Comparison of ENCODE assay signal across 8 cellular contexts in the genomic region with DNA sequence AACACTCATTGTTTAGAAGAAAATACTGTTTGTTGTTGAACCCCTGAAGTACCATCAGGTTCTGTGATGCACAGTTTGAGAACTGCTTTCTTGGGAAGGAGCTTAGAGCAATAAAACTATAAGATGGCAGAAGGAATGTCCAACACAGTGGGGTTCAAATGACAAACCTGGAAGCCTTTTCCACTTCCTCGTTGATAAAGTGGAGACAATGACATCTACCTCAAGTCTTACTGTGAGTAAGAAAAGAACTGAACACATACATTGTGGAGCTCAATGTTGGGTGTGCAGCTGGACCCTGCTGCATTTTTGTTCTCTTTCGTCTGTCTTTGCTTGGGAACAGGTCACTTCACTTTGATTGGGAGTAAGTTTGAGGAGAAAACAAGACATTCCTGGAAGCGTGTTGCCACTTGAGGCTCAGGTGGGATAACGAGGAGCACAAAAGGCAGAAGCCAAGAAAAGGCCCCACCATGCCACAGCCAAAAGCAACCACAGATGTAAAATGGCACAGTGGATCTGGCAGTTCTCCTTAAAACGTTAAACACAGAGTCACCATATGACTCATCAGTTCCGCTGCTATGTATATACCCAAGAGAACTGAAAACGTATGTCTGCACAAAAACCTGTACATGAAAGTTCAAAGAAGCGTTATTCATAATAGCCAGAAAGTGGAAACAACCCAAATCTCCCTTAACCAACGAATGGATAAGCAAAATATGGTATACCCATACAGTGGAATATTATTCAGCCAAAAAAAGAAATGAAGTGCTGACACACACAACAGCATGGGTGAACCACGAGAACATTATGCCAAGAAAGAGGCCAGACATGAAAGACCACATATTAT. TPM values are rescaled to one million over a fixed set of nuclear protein-coding genes. Genes with fewer than 3 reads are reported as not detected.
DNase-seq lines count a peak whose midpoint lies in the region; ATAC-seq and TF ChIP-seq lines count a peak whose summit lies in the region.

No MANE protein-coding gene starts in this region.

- peak; percentile 92 for DNase-seq in NB4 (ENCODE audit: low read depth)
- peak; percentile 32 for DNase-seq in fibroblast of the aortic adventitia (ENCODE audit: low read depth)
- no peak for DNase-seq in NCI-H2171 (lab: John Stamatoyannopoulos, UW)
- DNase-seq in activated CD8-positive, alpha-beta memory T cell treated with anti-CD3 and anti-CD28 coated beads, Interleukin-2, amount 50 U/mL, for 4 hours = no peak
- DNase-seq in NCI-H1436 (lab: John Stamatoyannopoulos, UW) = no peak
- DNase-seq in UCSD-AML1 (lab: John Stamatoyannopoulos, UW; ENCODE audit: unreplicated experiment) = no peak

- ATAC-seq in GM18870 (IDR thresholded peaks at IDR 0.05; ENCODE audit: unreplicated experiment) = peak; percentile 81
- ATAC-seq in HG02610 (IDR thresholded peaks at IDR 0.05; ENCODE audit: unreplicated experiment) = peak; percentile 79

- TF ChIP-seq CTCF in NB4 (IDR thresholded peaks at IDR 0.05; ENCODE audit: low read depth, low read length) (no peak), fibroblast of the aortic adventitia (IDR thresholded peaks at IDR 0.05; ENCODE audit: insufficient read depth, low read length) (no peak)

- TF ChIP-seq POLR2A in NB4 (IDR thresholded peaks at IDR 0.05; ENCODE audit: extremely low read depth, insufficient read length) = no peak

- no peak overlapping the region for H3K4me3 ChIP-seq in NB4 (ENCODE audit: low read depth, low read length)
- no peak overlapping the region for H3K4me3 ChIP-seq in fibroblast of the aortic adventitia (ENCODE audit: low read depth, low read length)

RNA-seq across cellular contexts. Expression of gene SUB1, which starts 42.9 kb away (rescaled TPM):
- 313 and 807 TPM in 2 replicates for total RNA-seq in fibroblast of the aortic adventitia (ENCODE audit: low replicate concordance)

Comparison
In these comparisons a context has a peak if more than half of its experiments do, and no peak if none do; other contexts are left out.
1. DNase-seq: peak in NB4 (single experiment) and fibroblast of the aortic adventitia (single experiment); none in NCI-H2171 (single experiment), activated CD8-positive, alpha-beta memory T cell treated with anti-CD3 and anti-CD28 coated beads, Interleukin-2, amount 50 U/mL, for 4 hours (single experiment), NCI-H1436 (single experiment) and UCSD-AML1 (single experiment).